ENCODE assay signal across 11 cellular contexts in the genomic region with DNA sequence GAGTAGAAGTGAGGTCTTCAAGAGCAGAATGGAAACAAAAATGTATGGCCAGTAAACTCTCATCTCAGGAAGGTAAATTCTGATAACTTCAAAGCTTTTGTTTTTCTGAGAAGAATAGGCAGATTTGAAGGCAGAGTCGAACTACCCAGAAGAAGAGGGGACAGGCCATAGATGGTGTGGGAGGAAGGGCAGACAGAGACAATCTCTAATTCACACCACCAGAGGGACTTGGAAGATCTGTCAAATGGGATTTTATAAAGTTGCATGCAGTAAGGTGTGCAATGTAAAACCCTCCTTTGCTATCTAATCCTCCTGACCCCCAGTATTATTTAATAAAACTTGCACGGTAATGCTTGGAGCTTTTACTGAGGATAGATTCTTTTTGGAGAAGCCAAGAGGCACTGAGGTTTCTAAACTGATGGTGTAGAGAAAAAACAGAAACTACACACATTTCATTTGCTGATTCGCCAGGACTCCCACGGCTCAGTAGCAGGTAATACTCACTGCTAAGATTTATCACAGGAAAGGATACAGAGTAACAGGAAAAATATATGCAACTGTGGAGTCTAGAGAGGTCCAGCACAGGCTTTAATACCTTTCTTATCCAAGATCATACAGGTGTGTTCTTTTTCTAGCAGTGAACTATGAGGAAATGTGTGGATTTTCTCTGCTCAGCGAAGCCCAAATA. TPM values are rescaled to one million over a fixed set of nuclear protein-coding genes. Genes with fewer than 3 reads are reported as not detected.
DNase-seq lines count a peak whose midpoint lies in the region; ATAC-seq, FAIRE-seq and TF ChIP-seq lines count a peak whose summit lies in the region.
"Had no signal": no experiment of that assay in that cellular context is flagged by ENCODE, and none has a peak within 500 bp of the region (broad histone marks: within the 10 kb centered on the region; RNA-seq: fewer than 3 reads in every experiment).

No MANE protein-coding gene starts in this region.

- H3K4me1 ChIP-seq in keratinocyte (ENCODE audit: control insufficient read depth, extremely low read depth, insufficient read depth, low read length): peaks cover 16% of the 10 kb centered on the region
- no peaks in the 10 kb centered on the region for H3K4me1 ChIP-seq in left lung

- H3K27me3 ChIP-seq in keratinocyte (ENCODE audit: control insufficient read depth, extremely low read depth, insufficient read depth, low read length): no peaks in the 10 kb centered on the region
- no peaks in the 10 kb centered on the region for H3K27me3 ChIP-seq in left lung

- no peak for DNase-seq in T-cell
- no peak for DNase-seq in keratinocyte (ENCODE audit: low read depth, low spot score)
- no peak for DNase-seq in DMS153 (lab: John Stamatoyannopoulos, UW)
- DNase-seq in left lung: no peak
- DNase-seq in NCI-H2227 (lab: John Stamatoyannopoulos, UW; ENCODE audit: unreplicated experiment): no peak
- DNase-seq in NCI-H1436 (lab: John Stamatoyannopoulos, UW): no peak
- DNase-seq: Calu3, NCI-H1092 treated with DMSO at 0.1 percent for 48 hours, nucleus accumbens had no signal

- no peaks in the 10 kb centered on the region for H3K27me3 Mint-ChIP-seq in T-cell

- H3K4me3 ChIP-seq in keratinocyte (ENCODE audit: control insufficient read depth in 2 of 3, extremely low read depth in 1 of 3, insufficient read depth in 2 of 3, low read depth in 1 of 3, low read length in 3 of 3) (no peak overlapping the region), left lung (no peak overlapping the region)

- CTCF ChIA-PET in T-cell (lab: Charles Lee): interaction anchor here in 1 of 2 donors (0.6 to 1.0 kb wide), 3 partner anchors 9 to 52 kb away, joined by 3 read pairs; no protein-coding TSS in a partner anchor

- intact Hi-C loops in left lung (cut with DNase I): no loop called here

- POLR2A ChIA-PET in T-cell (lab: Charles Lee): interaction anchor here in 1 of 2 donors (0.6 to 0.9 kb wide), 3 partner anchors 11 to 276 kb away, joined by 3 to 4 read pairs (median 3); no protein-coding TSS in a partner anchor

- H3K9ac ChIP-seq in keratinocyte (ENCODE audit: control insufficient read depth, extremely low read depth, insufficient read depth, low read length): no peak overlapping the region

- H3K36me3 Mint-ChIP-seq in T-cell: peaks cover 7% of the 10 kb centered on the region

- FAIRE-seq in keratinocyte (lab: Jason Lieb, UNC): no peak

- dilution Hi-C loops in keratinocyte (cut with MboI; ENCODE audit: extremely low pct_ligation_motif_present, low sequenced_read_pairs): no loop called here

- H3K36me3 ChIP-seq in keratinocyte (ENCODE audit: control insufficient read depth in 2 of 2, extremely low read depth in 1 of 2, insufficient read depth in 2 of 2, low read length in 2 of 2) (no peaks in the 10 kb centered on the region), left lung (peaks cover 0 to 10% of the 10 kb centered on the region in 2 donors)

- H3K9me3 Mint-ChIP-seq in T-cell: no peaks in the 10 kb centered on the region

- peaks cover 17 to 29% (median 26%) of the 10 kb centered on the region in 3 donors for H3K4me1 Mint-ChIP-seq in T-cell

- H3K4me2 ChIP-seq in keratinocyte (ENCODE audit: control insufficient read depth, extremely low read depth, insufficient read depth, low read depth, low read length): no peak overlapping the region

- H3K9me3 ChIP-seq in keratinocyte (ENCODE audit: control insufficient read depth, low read depth, low read length) (no peaks in the 10 kb centered on the region), left lung (no peaks in the 10 kb centered on the region)

- H3K27ac ChIP-seq in C4-2B (no peak overlapping the region), keratinocyte (ENCODE audit: control insufficient read depth, insufficient read depth, low read length) (no peak overlapping the region), left lung (no peak overlapping the region)

- H3K4me3 Mint-ChIP-seq in T-cell: no peak overlapping the region

- H3K27ac Mint-ChIP-seq in T-cell: peak overlapping the region; percentile 28 to 64

- peak; percentile 22 for TF ChIP-seq CTCF in C4-2B (conservative IDR thresholded peaks at IDR 0.05)
- peak; percentile 27 for TF ChIP-seq CTCF in GM12873 (IDR thresholded peaks at IDR 0.05; ENCODE audit: insufficient read depth, low read depth, low read length, missing control alignments)
- TF ChIP-seq CTCF in keratinocyte (optimal IDR thresholded peaks at IDR 0.05 in 1 of 3, IDR thresholded peaks at IDR 0.05 in 1 of 3, conservative IDR thresholded peaks at IDR 0.05 in 1 of 3; ENCODE audit: extremely low read depth in 1 of 3, insufficient read depth in 2 of 3, low read length in 3 of 3): peak in 2 of 3 experiments; percentile 10 to 11
- TF ChIP-seq CTCF in left lung (IDR thresholded peaks at IDR 0.05): no peak

- peak in 3 of 4 experiments; percentile 22 to 52 (median 41) for ATAC-seq in T-cell (replicated peaks in 1 of 4)
- no peak for ATAC-seq in left lung

- H3K79me2 ChIP-seq in keratinocyte (ENCODE audit: control insufficient read depth, insufficient read depth, low read length): no peaks in the 10 kb centered on the region

- H2AFZ ChIP-seq in keratinocyte (ENCODE audit: control insufficient read depth, low read length): no peak overlapping the region

- H4K20me1 ChIP-seq in keratinocyte (ENCODE audit: control insufficient read depth, extremely low read depth, insufficient read depth, low read length): no peaks in the 10 kb centered on the region

- H3K9me1 ChIP-seq in keratinocyte (ENCODE audit: control insufficient read depth, extremely low read depth, insufficient read depth, low read length): no peaks in the 10 kb centered on the region

RNA-seq across cellular contexts. Expression of a gene that starts 18.3 kb away (rescaled TPM):
- total RNA-seq in T-cell: 100 to 1,000 TPM; 165 to 265 (median 217) TPM
- 213 to 577 TPM (median 375 TPM) in 3 replicates for polyA plus RNA-seq in keratinocyte
- polyA plus RNA-seq in keratinocyte (2011; ENCODE audit: low read depth): 528 TPM
- 64.1 and 143 TPM in 2 replicates for polyA plus RNA-seq in keratinocyte (2011; cell fraction: cytosol; rRNA removed)
- 720 and 1,040 TPM in 2 replicates for polyA plus RNA-seq in keratinocyte (2011; cell fraction: nucleus; rRNA removed)
- 229 and 376 TPM in 2 replicates for polyA plus RNA-seq in keratinocyte (2012; ENCODE audit: low replicate concordance)
- 238 to 790 TPM (median 512 TPM) in 3 replicates for polyA minus RNA-seq in keratinocyte
- polyA minus RNA-seq in keratinocyte (2011; cell fraction: cytosol; rRNA and poly(A)+ RNA removed): 139 TPM
- polyA minus RNA-seq in keratinocyte (2011; cell fraction: nucleus; rRNA and poly(A)+ RNA removed): 1,093 and 1,815 TPM in 2 replicates
- total RNA-seq in left lung: 100 to 1,000 TPM; 209 to 270 TPM

Comparison
In these comparisons a context has a peak if more than half of its experiments do, and no peak if none do; other contexts are left out.
1. CTCF ChIP-seq: peak in C4-2B (single experiment), GM12873 (single experiment) and keratinocyte (2 of 3); none in left lung (0 of 2).